22 cellular contexts compared by ENCODE assay signal in genomic region chr19:32627714-32628253, GRCh38. TPM values are rescaled to one million over a fixed set of nuclear protein-coding genes. Genes with fewer than 3 reads are reported as not detected.
"Had no signal": no experiment of that assay in that cellular context is flagged by ENCODE, and none has a peak within 500 bp of the region (broad histone marks: within the 10 kb centered on the region; RNA-seq: fewer than 3 reads in every experiment).

No MANE protein-coding gene starts in this region.

- H3K4me3 ChIP-seq: esophagus squamous epithelium, gastrocnemius medialis, lung, neural progenitor cell, testis had no signal

- H3K27ac ChIP-seq: esophagus squamous epithelium, gastrocnemius medialis, neural progenitor cell, testis, VCaP had no signal

- H2AFZ ChIP-seq: neural progenitor cell had no signal

- FAIRE-seq: colon, endothelial cell of umbilical vein, keratinocyte had no signal

- H3K4me1 ChIP-seq: esophagus squamous epithelium, gastrocnemius medialis, testis had no signal

- H3K27me3 ChIP-seq: esophagus squamous epithelium, gastrocnemius medialis, neural progenitor cell, testis had no signal

- ATAC-seq: activated CD4-positive, CD25-positive, alpha-beta regulatory T cell treated with anti-CD3 and anti-CD28 coated beads, Interleukin-2, amount 50 U/mL, for 24 hours; gastrocnemius medialis; naive thymus-derived CD4-positive, alpha-beta T cell; stimulated activated naive B cell treated with anti-CD40 and anti-IgM and Interleukin-4, amounts not matched to agents 10 μg/mL and 1 μg/mL and 100 μg/mL, for 72 hours had no signal

- H3K9ac ChIP-seq: neural progenitor cell had no signal

- H3K36me3 ChIP-seq: neural progenitor cell had no signal

- H3K9me3 ChIP-seq: esophagus squamous epithelium, gastrocnemius medialis, testis had no signal

- DNase-seq: activated CD4-positive, alpha-beta memory T cell treated with anti-CD3 and anti-CD28 coated beads, Interleukin-2, amount 10 ng/mL, durations not matched to agents 7 days and 5 days; activated CD4-positive, alpha-beta T cell treated with anti-CD3 and anti-CD28 coated beads, Interleukin-2, amount 10 ng/mL, durations not matched to agents 24 days and 14 days; activated effector memory CD4-positive, alpha-beta T cell treated with anti-CD3 and anti-CD28 coated beads, Interleukin-2, amount 50 U/mL, for 16 hours; activated T-cell treated with anti-CD3 and anti-CD28 coated beads, Interleukin-2, amount 50 U/mL, for 72 hours; aorta; effector memory CD4-positive, alpha-beta T cell; esophagus squamous epithelium; gastrocnemius medialis; head of caudate nucleus; naive thymus-derived CD4-positive, alpha-beta T cell; stimulated activated CD4-positive, alpha-beta T cell treated with anti-CD3 and anti-CD28 coated beads, Interleukin-2, amount 100 ng/mL, for 48 hours; stimulated activated CD8-positive, alpha-beta memory T cell treated with anti-CD3 and anti-CD28 coated beads, Interleukin-4, amount 100 ng/mL, for 48 hours; stimulated activated naive B cell treated with anti-CD40 and anti-IgM and Interleukin-4, amounts not matched to agents 10 μg/mL and 1 μg/mL and 100 μg/mL, for 72 hours had no signal

- H3K4me2 ChIP-seq: neural progenitor cell had no signal

RNA-seq across cellular contexts. Expression of gene RGS9BP, which starts 47.9 kb away (rescaled TPM):
- total RNA-seq: aorta, mesenteric fat pad had no signal
- polyA plus RNA-seq: endothelial cell of umbilical vein; naive thymus-derived CD4-positive, alpha-beta T cell had no signal
